Comparison of ENCODE assay signal across 16 cellular contexts in the genomic region with DNA sequence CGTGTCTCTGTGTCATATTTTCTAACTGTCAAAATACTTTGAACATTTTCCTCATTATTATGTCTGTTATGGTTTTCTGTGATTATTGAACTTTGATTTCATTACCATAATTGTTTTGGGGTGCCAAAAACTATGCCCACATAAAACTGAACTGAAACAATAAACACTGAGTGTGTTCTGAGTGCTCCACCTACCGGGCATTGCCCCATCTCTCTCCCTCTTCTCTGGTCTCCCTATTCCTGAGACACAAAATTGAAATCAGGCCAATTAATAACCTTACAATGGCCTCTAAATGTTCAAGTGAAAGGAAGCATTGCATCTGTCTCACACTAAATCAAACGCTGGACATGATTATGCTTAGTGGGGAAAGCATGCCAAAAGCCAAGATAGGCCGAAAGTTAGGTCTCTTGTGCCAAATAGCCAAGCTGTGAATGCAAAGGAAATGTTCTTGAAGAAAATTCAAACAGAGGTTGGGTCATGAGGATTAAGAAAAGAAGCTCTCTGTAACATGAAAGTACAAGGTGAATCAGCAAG.
DNase-seq lines count a peak whose midpoint lies in the region; ATAC-seq and TF ChIP-seq lines count a peak whose summit lies in the region.
"Had no signal": no experiment of that assay in that cellular context is flagged by ENCODE, and none has a peak within 500 bp of the region (broad histone marks: within the 10 kb centered on the region; RNA-seq: fewer than 3 reads in every experiment).

No MANE protein-coding gene starts in this region.

- H3K4me3 ChIP-seq in left ventricle myocardium inferior (no peak overlapping the region), OCI-LY1 (ENCODE audit: low read depth, low read length, poor library complexity, severe bottlenecking) (no peak overlapping the region), choroid plexus epithelial cell (ENCODE audit: low read depth, low read length) (no peak overlapping the region), esophagus muscularis mucosa (no peak overlapping the region)
- H3K4me3 ChIP-seq: GM23248 had no signal

- H3K27ac ChIP-seq in left ventricle myocardium inferior (replicated peaks) (no peak overlapping the region), OCI-LY1 (ENCODE audit: low read depth, low read length, poor library complexity, severe bottlenecking) (no peak overlapping the region), esophagus muscularis mucosa (replicated peaks in 1 of 4) (no peak overlapping the region)
- H3K27ac ChIP-seq: foreskin keratinocyte, GM23248 had no signal

- WGBS in esophagus muscularis mucosa = 64% methylated on average over 4 of the region's 4 CpGs

- TF ChIP-seq POLR2A in esophagus muscularis mucosa (IDR thresholded peaks at IDR 0.05; ENCODE audit: low read depth) = no peak

- no peak overlapping the region for H3K9ac ChIP-seq in OCI-LY1 (ENCODE audit: low read length)
- H3K9ac ChIP-seq: GM23248 had no signal

- intact Hi-C loops in left ventricle myocardium inferior (cut with micrococcal nuclease) (no loop called here), left cardiac atrium (cut with DNase I) (no loop called here), esophagus muscularis mucosa (cut with DNase I) (no loop called here)

- H3K79me2 ChIP-seq in OCI-LY1 (ENCODE audit: insufficient read depth, low read length) = no peaks in the 10 kb centered on the region

- no peaks in the 10 kb centered on the region for H3F3A ChIP-seq in OCI-LY1 (ENCODE audit: insufficient read depth, low read length)

- H3K4me2 ChIP-seq in OCI-LY1 (ENCODE audit: low read length) = no peak overlapping the region

- DNase-seq in left ventricle myocardium inferior = no peak
- DNase-seq in left cardiac atrium = no peak
- no peak for DNase-seq in choroid plexus epithelial cell (ENCODE audit: low read depth)
- no peak for DNase-seq in HuH-7.5 (ENCODE audit: low spot score)
- no peak for DNase-seq in esophagus muscularis mucosa (ENCODE audit: extremely low spot score)
- DNase-seq in NCI-H345 (lab: John Stamatoyannopoulos, UW) = no peak
- no peak for DNase-seq in anterior cingulate cortex (lab: John Stamatoyannopoulos, UW)
- DNase-seq: activated CD8-positive, alpha-beta memory T cell treated with anti-CD3 and anti-CD28 coated beads, Interleukin-2, amount 10 ng/mL, durations not matched to agents 7 days and 5 days; activated gamma-delta T cell treated with Interleukin-2 at 50 U/mL for 16 hours; AML-193; foreskin keratinocyte; GM23248; mammary epithelial cell; NCI-H1092 treated with DMSO at 0.1 percent for 48 hours; NCI-H510A had no signal

- H3K36me3 ChIP-seq in left ventricle myocardium inferior = no peaks in the 10 kb centered on the region
- no peaks in the 10 kb centered on the region for H3K36me3 ChIP-seq in OCI-LY1 (ENCODE audit: insufficient read depth, low read length)
- no peaks in the 10 kb centered on the region for H3K36me3 ChIP-seq in esophagus muscularis mucosa

- no peaks in the 10 kb centered on the region for H4K20me1 ChIP-seq in OCI-LY1 (ENCODE audit: insufficient read depth, low read length)

- TF ChIP-seq CTCF in left ventricle myocardium inferior (IDR thresholded peaks at IDR 0.05; ENCODE audit: borderline replicate concordance) (peak; percentile 34), OCI-LY1 (IDR thresholded peaks at IDR 0.05; ENCODE audit: low read length) (peak; percentile 11; the same call in 1 of the 2 replicates), choroid plexus epithelial cell (conservative IDR thresholded peaks at IDR 0.05; ENCODE audit: low read depth, low read length) (peak; percentile 16), esophagus muscularis mucosa (IDR thresholded peaks at IDR 0.05) (no peak)

- H3K9me3 ChIP-seq in left ventricle myocardium inferior (replicated peaks) (peaks cover 10% of the 10 kb centered on the region), OCI-LY1 (ENCODE audit: low read length) (no peaks in the 10 kb centered on the region), esophagus muscularis mucosa (no peaks in the 10 kb centered on the region)

- ATAC-seq in left cardiac atrium = no peak
- ATAC-seq: activated CD8-positive, alpha-beta memory T cell treated with anti-CD3 and anti-CD28 coated beads, Interleukin-2, amount 10 ng/mL, durations not matched to agents 7 days and 5 days; foreskin keratinocyte had no signal

- TF ChIP-seq EP300 in esophagus muscularis mucosa (IDR thresholded peaks at IDR 0.05) = no peak

- H3K9me2 ChIP-seq in OCI-LY1 (ENCODE audit: low read depth, low read length) = no peaks in the 10 kb centered on the region

- H2AFZ ChIP-seq in OCI-LY1 (ENCODE audit: low read length) = no peak overlapping the region
- H2AFZ ChIP-seq: GM23248 had no signal

- H3K27me3 ChIP-seq in left ventricle myocardium inferior (ENCODE audit: low read depth) (no peaks in the 10 kb centered on the region), OCI-LY1 (ENCODE audit: insufficient read depth, low read length) (no peaks in the 10 kb centered on the region), esophagus muscularis mucosa (no peaks in the 10 kb centered on the region)
- H3K27me3 ChIP-seq: foreskin keratinocyte had no signal

- H3K4me1 ChIP-seq in left ventricle myocardium inferior = no peaks in the 10 kb centered on the region
- no peaks in the 10 kb centered on the region for H3K4me1 ChIP-seq in OCI-LY1 (ENCODE audit: insufficient read depth, low read length, severe bottlenecking)
- no peaks in the 10 kb centered on the region for H3K4me1 ChIP-seq in esophagus muscularis mucosa
- H3K4me1 ChIP-seq: foreskin keratinocyte had no signal

Comparison
In these comparisons a context has a peak if more than half of its experiments do, and no peak if none do; other contexts are left out.
1. CTCF ChIP-seq: peak in left ventricle myocardium inferior (single experiment), OCI-LY1 (single experiment) and choroid plexus epithelial cell (single experiment); none in esophagus muscularis mucosa (0 of 3).